ENCODE assay signal across 1 cellular context in genomic region chr2:223908304-223909047, GRCh38.
TF ChIP-seq lines count a peak whose summit lies in the region.

No MANE protein-coding gene starts in this region.

TF ChIP-seq in HepG2, 621 proteins besides CTCF, POLR2A, EP300 and RAD21 (continued from another document and continues in another):
- TF ChIP-seq AHR (CRISPR knock-in tag; IDR thresholded peaks at IDR 0.05) (no peak; the same call in 1 of the 2 replicates), SAP130 (CRISPR knock-in tag; IDR thresholded peaks at IDR 0.05; ENCODE audit: low read depth) (peak; percentile 92), CENPX (CRISPR knock-in tag; IDR thresholded peaks at IDR 0.05) (no peak), ZFP91 (CRISPR knock-in tag; IDR thresholded peaks at IDR 0.05; ENCODE audit: borderline replicate concordance) (peak; percentile 71), ZNF597 (CRISPR knock-in tag; IDR thresholded peaks at IDR 0.05) (no peak), AHDC1 (CRISPR knock-in tag; IDR thresholded peaks at IDR 0.05; ENCODE audit: borderline replicate concordance) (peak; percentile 98), ZNF644 (CRISPR knock-in tag; IDR thresholded peaks at IDR 0.05; ENCODE audit: low read depth) (peak; percentile 88), KAT7 (CRISPR knock-in tag; IDR thresholded peaks at IDR 0.05; ENCODE audit: borderline replicate concordance) (no peak), POLR2AphosphoS2 (IDR thresholded peaks at IDR 0.05; ENCODE audit: low read depth, low read length) (no peak), KLF15 (CRISPR knock-in tag; IDR thresholded peaks at IDR 0.05; ENCODE audit: borderline replicate concordance) (no peak), SMAD1 (CRISPR knock-in tag; IDR thresholded peaks at IDR 0.05; ENCODE audit: borderline replicate concordance, low read depth) (no peak; the same call in 1 of the 2 replicates), ZNF350 (CRISPR knock-in tag; IDR thresholded peaks at IDR 0.05; ENCODE audit: borderline replicate concordance, low read depth) (peak; percentile 79), ZNF83 (CRISPR knock-in tag; IDR thresholded peaks at IDR 0.05; ENCODE audit: borderline replicate concordance) (no peak), ZNF678 (CRISPR knock-in tag; IDR thresholded peaks at IDR 0.05) (no peak), MAFF (IDR thresholded peaks at IDR 0.05; ENCODE audit: low read depth, low read length) (no peak), TERF1 (CRISPR knock-in tag; IDR thresholded peaks at IDR 0.05) (no peak), MEF2D (CRISPR knock-in tag; IDR thresholded peaks at IDR 0.05) (peak; percentile 94), ZKSCAN8 (CRISPR knock-in tag; IDR thresholded peaks at IDR 0.05; ENCODE audit: borderline replicate concordance) (peak; percentile 50; the same call in 1 of the 2 replicates), SIN3A (IDR thresholded peaks at IDR 0.05; ENCODE audit: borderline replicate concordance, low read depth, low read length) (peak; percentile 28; the same call in 1 of the 2 replicates), CBFB (CRISPR knock-in tag; IDR thresholded peaks at IDR 0.05) (peak; percentile 31; the same call in 1 of the 2 replicates), FOSL1 (CRISPR knock-in tag; IDR thresholded peaks at IDR 0.05; ENCODE audit: borderline replicate concordance) (no peak), ZNF407 (CRISPR knock-in tag; IDR thresholded peaks at IDR 0.05; ENCODE audit: not compliant biosample characterization) (no peak), NFKB2 (CRISPR knock-in tag; IDR thresholded peaks at IDR 0.05; ENCODE audit: borderline replicate concordance) (peak; percentile 58; the same call in 1 of the 2 replicates), PAXIP1 (CRISPR knock-in tag; conservative IDR thresholded peaks at IDR 0.05) (peak; percentile 98), MEIS2 (CRISPR knock-in tag; IDR thresholded peaks at IDR 0.05) (peak; percentile 83; the same call in 1 of the 2 replicates), FOSL2 (CRISPR knock-in tag; IDR thresholded peaks at IDR 0.05) (peak; percentile 66)
